In genomic region chr13:75402787-75403186, GRCh38 we compare ENCODE assay signal across 14 cellular contexts.
DNase-seq lines count a peak whose midpoint lies in the region; ATAC-seq and TF ChIP-seq lines count a peak whose summit lies in the region.
"Had no signal": no experiment of that assay in that cellular context is flagged by ENCODE, and none has a peak within 500 bp of the region (broad histone marks: within the 10 kb centered on the region; RNA-seq: fewer than 3 reads in every experiment).

No MANE protein-coding gene starts in this region.

- no peaks in the 10 kb centered on the region for H3K9me3 ChIP-seq in BE2C
- H3K9me3 ChIP-seq in SK-N-SH, result no peaks in the 10 kb centered on the region

- no peak overlapping the region for H3K4me2 ChIP-seq in SK-N-SH

- H3K27me3 ChIP-seq in BE2C, result no peaks in the 10 kb centered on the region
- H3K27me3 ChIP-seq in SK-N-SH (ENCODE audit: insufficient read depth), result no peaks in the 10 kb centered on the region
- H3K27me3 ChIP-seq: tibial nerve had no signal

- no peak overlapping the region for H3K27ac ChIP-seq in SK-N-SH (ENCODE audit: low read depth in 2 of 2, low read length in 1 of 2)
- H3K27ac ChIP-seq: tibial nerve had no signal

- peak; percentile 46 for ATAC-seq in GM21576 (IDR thresholded peaks at IDR 0.05; ENCODE audit: unreplicated experiment)
- ATAC-seq in omental fat pad (ENCODE audit: low FRiP score), result no peak
- no peak for ATAC-seq in HG03039 (IDR thresholded peaks at IDR 0.05; ENCODE audit: unreplicated experiment)
- ATAC-seq: activated CD4-positive, CD25-positive, alpha-beta regulatory T cell treated with anti-CD3 and anti-CD28 coated beads, Interleukin-2, amount 50 U/mL, for 24 hours had no signal

- TF ChIP-seq RAD21 in SK-N-SH (IDR thresholded peaks at IDR 0.05; ENCODE audit: low read length), result no peak

- POLR2A ChIA-PET in SK-N-SH (lab: Yijun Ruan, JAX), result no interaction called here

- peaks cover 3% of the 10 kb centered on the region for H3F3A ChIP-seq in SK-N-SH (replicated peaks; ENCODE audit: insufficient read depth)

- CTCF ChIA-PET in SK-N-SH (lab: Yijun Ruan, JAX), result interaction anchor here (1.2 to 1.6 kb wide), 3 partner anchors 15 to 80 kb away, joined by 3 to 4 read pairs (median 4); partner anchors contain the start of gene TBC1D4

- H4K20me1 ChIP-seq in SK-N-SH (ENCODE audit: insufficient read depth), result no peaks in the 10 kb centered on the region

- TF ChIP-seq CTCF in BE2C (IDR thresholded peaks at IDR 0.05; ENCODE audit: low read depth, low read length) (no peak), SK-N-SH (IDR thresholded peaks at IDR 0.05) (no peak), omental fat pad (IDR thresholded peaks at IDR 0.05) (no peak)

- peak; percentile 56 for DNase-seq in BE2C
- DNase-seq in SK-N-SH, result peak; percentile 39
- peak; percentile 28 for DNase-seq in kidney tubule cell (ENCODE audit: low spot score)
- no peak for DNase-seq in omental fat pad (ENCODE audit: low spot score)
- no peak for DNase-seq in OCI-M2 (lab: John Stamatoyannopoulos, UW; ENCODE audit: unreplicated experiment)
- no peak for DNase-seq in EL
- DNase-seq: activated naive CD4-positive, alpha-beta T cell treated with anti-CD3 and anti-CD28 coated beads for 36 hours; NCI-H1694; NCI-H748 treated with DMSO at 0.1 percent for 48 hours; stimulated activated CD4-positive, alpha-beta T cell treated with anti-CD3 and anti-CD28 coated beads, Interleukin-4, amount 100 ng/mL, for 4 hours had no signal

- H2AFZ ChIP-seq in SK-N-SH (ENCODE audit: low read depth), result no peak overlapping the region

- no peak overlapping the region for H3K4me3 ChIP-seq in BE2C (ENCODE audit: low read depth, low read length)
- H3K4me3 ChIP-seq in SK-N-SH (ENCODE audit: low read depth in 2 of 2, low read length in 1 of 2), result no peak overlapping the region
- H3K4me3 ChIP-seq: tibial nerve had no signal

- 29% methylated on average over 2 of the region's 2 CpGs for WGBS in SK-N-SH (ENCODE audit: low lambda C conversion rate)

- H3K4me1 ChIP-seq in BE2C (peaks cover 7% of the 10 kb centered on the region), SK-N-SH (ENCODE audit: control insufficient read depth in 1 of 2, insufficient read depth in 2 of 2, low read depth in 1 of 2, low read length in 1 of 2) (peaks cover 0 to 4% of the 10 kb centered on the region in 2 experiments; a peak in 2 of 4 replicates)

- no peak overlapping the region for H3K9ac ChIP-seq in SK-N-SH

- TF ChIP-seq EP300 in SK-N-SH (IDR thresholded peaks at IDR 0.05; ENCODE audit: borderline replicate concordance in 1 of 2, low read depth in 1 of 2, low read length in 1 of 2), result no peak

- H3K36me3 ChIP-seq in BE2C (no peaks in the 10 kb centered on the region), SK-N-SH (replicated peaks in 1 of 2; ENCODE audit: control insufficient read depth in 1 of 2, insufficient read depth in 2 of 2, low read length in 1 of 2) (no peaks in the 10 kb centered on the region)
- H3K36me3 ChIP-seq: tibial nerve had no signal

- H3K79me2 ChIP-seq in SK-N-SH (ENCODE audit: insufficient read depth), result no peaks in the 10 kb centered on the region

- H3K9me2 ChIP-seq in SK-N-SH, result no peaks in the 10 kb centered on the region

TF ChIP-seq in SK-N-SH, 30 proteins besides CTCF, POLR2A, EP300 and RAD21:
- no peak for TF ChIP-seq GABPA (IDR thresholded peaks at IDR 0.05; ENCODE audit: low read depth)
- TF ChIP-seq FOSL2 (IDR thresholded peaks at IDR 0.05; ENCODE audit: borderline replicate concordance, low read depth), result no peak
- no peak for TF ChIP-seq RFX5 (IDR thresholded peaks at IDR 0.05; ENCODE audit: low read length)

Comparison
In these comparisons a context has a peak if more than half of its experiments do, and no peak if none do; other contexts are left out.
1. DNase-seq: peak in BE2C (single experiment), SK-N-SH (single experiment) and kidney tubule cell (single experiment); none in omental fat pad (single experiment), OCI-M2 (single experiment) and EL (single experiment).